8 cellular contexts compared by ENCODE assay signal in genomic region chr12:401235-402126, GRCh38. TPM values are rescaled to one million over a fixed set of nuclear protein-coding genes. Genes with fewer than 3 reads are reported as not detected.
A peak's percentile ranks its signal among the peaks of the same experiment; 100 is the strongest.
DNase-seq lines count a peak whose midpoint lies in the region; ATAC-seq and TF ChIP-seq lines count a peak whose summit lies in the region.

CCDC77 (plus strand) TSS chr12:401644; CDS start chr12:409384, 7,740 bp downstream.

- intact Hi-C loops in tibial artery (cut with DNase I; ENCODE audit: low total_unique reads), result no loop called here

- TF ChIP-seq CTCF in DOHH2 (IDR thresholded peaks at IDR 0.05; ENCODE audit: low read depth, low read length, poor library complexity, severe bottlenecking) (no peak), foreskin keratinocyte (conservative IDR thresholded peaks at IDR 0.05) (peak; percentile 55), osteoblast (IDR thresholded peaks at IDR 0.05; ENCODE audit: extremely low read depth, low read depth, low read length) (no peak), tibial artery (IDR thresholded peaks at IDR 0.05) (peak in 1 of 2 experiments; percentile 21)

- H3K9me3 ChIP-seq in DOHH2 (ENCODE audit: control insufficient read depth, insufficient read depth, low read length) (no peaks in the 10 kb centered on the region), Karpas-422 (ENCODE audit: low read length) (no peaks in the 10 kb centered on the region), osteoblast (ENCODE audit: low read depth, low read length) (no peaks in the 10 kb centered on the region), tibial artery (no peaks in the 10 kb centered on the region)

- peak within 1 kb of the TSS; percentile 78 for H3K4me2 ChIP-seq in DOHH2 (ENCODE audit: low read length)
- H3K4me2 ChIP-seq in Karpas-422 (ENCODE audit: low read depth, low read length, poor library complexity, severe bottlenecking), result peak within 1 kb of the TSS; percentile 85
- H3K4me2 ChIP-seq in osteoblast (ENCODE audit: insufficient read depth, low read length), result peak within 1 kb of the TSS; percentile 95

- H3K4me3 Mint-ChIP-seq in activated T-cell treated with anti-CD3 and anti-CD28 coated beads, Interleukin-2, amount 50 U/mL, for 24 hours, result no peak within 1 kb of the TSS

- peak within 1 kb of the TSS; percentile 84 for H3K4me3 ChIP-seq in DOHH2 (ENCODE audit: low read length)
- H3K4me3 ChIP-seq in Karpas-422 (ENCODE audit: low read length), result peak within 1 kb of the TSS; percentile 81
- peak within 1 kb of the TSS; percentile 95 for H3K4me3 ChIP-seq in osteoblast (ENCODE audit: insufficient read depth, low read length)
- H3K4me3 ChIP-seq in tibial artery, result peak within 1 kb of the TSS; percentile 63 to 70

- DNase-seq in Karpas-422 (peak; percentile 98), foreskin keratinocyte (peak; percentile 75 to 86), osteoblast (ENCODE audit: insufficient read length, low spot score, missing footprints) (peak; percentile 87), tibial artery (peak; percentile 87 to 95), NCI-H1694 (lab: John Stamatoyannopoulos, UW) (no peak)
- peak; percentile 98 for DNase-seq in activated T-cell treated with anti-CD3 and anti-CD28 coated beads, Interleukin-2, amount 50 U/mL, for 24 hours

- H3K27me3 ChIP-seq in DOHH2 (ENCODE audit: control insufficient read depth, low read length) (no peaks in the 10 kb centered on the region), Karpas-422 (ENCODE audit: low read length) (no peaks in the 10 kb centered on the region), foreskin keratinocyte (no peaks in the 10 kb centered on the region), osteoblast (ENCODE audit: insufficient read depth, low read length) (no peaks in the 10 kb centered on the region), tibial artery (no peaks in the 10 kb centered on the region)

- H3K36me3 ChIP-seq in DOHH2 (ENCODE audit: control insufficient read depth, low read length) (no peaks in the 10 kb centered on the region), Karpas-422 (ENCODE audit: insufficient read depth, low read length) (0 out of 2 replicates have a peak, but pooled peaks cover 7% of the 10 kb centered on the region), osteoblast (ENCODE audit: insufficient read depth, low read length) (no peaks in the 10 kb centered on the region), tibial artery (no peaks in the 10 kb centered on the region)

- H2AFZ ChIP-seq in Karpas-422 (ENCODE audit: low read length) (peak within 1 kb of the TSS; percentile 88), osteoblast (ENCODE audit: low read length) (peak within 1 kb of the TSS; percentile 98)

- no peaks in the 10 kb centered on the region for H3F3A ChIP-seq in DOHH2 (ENCODE audit: control insufficient read depth, insufficient read depth)

- H3K27ac ChIP-seq in DOHH2 (ENCODE audit: low read depth, low read length) (peak within 1 kb of the TSS; percentile 18), Karpas-422 (ENCODE audit: low read length) (peak within 1 kb of the TSS; percentile 20), foreskin keratinocyte (peak within 1 kb of the TSS; percentile 63), osteoblast (ENCODE audit: low read depth, low read length) (peak within 1 kb of the TSS; percentile 70), tibial artery (peak within 1 kb of the TSS; percentile 62 to 73)

- H4K20me1 ChIP-seq in DOHH2 (ENCODE audit: control insufficient read depth, insufficient read depth, low read depth, low read length) (no peaks in the 10 kb centered on the region), Karpas-422 (ENCODE audit: insufficient read depth, low read depth, low read length) (no peaks in the 10 kb centered on the region), osteoblast (ENCODE audit: insufficient read depth, low read length) (no peaks in the 10 kb centered on the region)

- H3K27ac Mint-ChIP-seq in activated T-cell treated with anti-CD3 and anti-CD28 coated beads, Interleukin-2, amount 50 U/mL, for 24 hours, result no peak within 1 kb of the TSS

- no peaks in the 10 kb centered on the region for H3K9me3 Mint-ChIP-seq in activated T-cell treated with anti-CD3 and anti-CD28 coated beads, Interleukin-2, amount 50 U/mL, for 24 hours

- H3K9ac ChIP-seq in Karpas-422 (ENCODE audit: low read length), result peak within 1 kb of the TSS; percentile 79

- H3K4me1 ChIP-seq in DOHH2 (ENCODE audit: control insufficient read depth, low read length) (peaks cover 16% of the 10 kb centered on the region), Karpas-422 (ENCODE audit: low read length) (peaks cover 19% of the 10 kb centered on the region), foreskin keratinocyte (peaks cover 10% of the 10 kb centered on the region), osteoblast (ENCODE audit: insufficient read depth, low read length) (peaks cover 15% of the 10 kb centered on the region), tibial artery (peaks cover 0 to 15% (median 9%) of the 10 kb centered on the region in 4 donors)

- no peaks in the 10 kb centered on the region for H3K4me1 Mint-ChIP-seq in activated T-cell treated with anti-CD3 and anti-CD28 coated beads, Interleukin-2, amount 50 U/mL, for 24 hours (ENCODE audit: low read depth)

- H3K9me2 ChIP-seq in DOHH2 (replicated peaks; ENCODE audit: control insufficient read depth, low read length), result no peaks in the 10 kb centered on the region
- no peaks in the 10 kb centered on the region for H3K9me2 ChIP-seq in Karpas-422 (replicated peaks; ENCODE audit: insufficient read depth, low read length)

- peak; percentile 96 for ATAC-seq in GM21723 (IDR thresholded peaks at IDR 0.05; ENCODE audit: unreplicated experiment)
- peak; percentile 99 for ATAC-seq in foreskin keratinocyte

- H3K27me3 Mint-ChIP-seq in activated T-cell treated with anti-CD3 and anti-CD28 coated beads, Interleukin-2, amount 50 U/mL, for 24 hours, result no peaks in the 10 kb centered on the region

- peaks cover 14% of the 10 kb centered on the region for H3K36me3 Mint-ChIP-seq in activated T-cell treated with anti-CD3 and anti-CD28 coated beads, Interleukin-2, amount 50 U/mL, for 24 hours (ENCODE audit: low read depth)

- peaks cover 28% of the 10 kb centered on the region for H3K79me2 ChIP-seq in DOHH2 (ENCODE audit: control insufficient read depth, low read length)
- H3K79me2 ChIP-seq in Karpas-422 (ENCODE audit: low read length), result peaks cover 35% of the 10 kb centered on the region
- H3K79me2 ChIP-seq in osteoblast (ENCODE audit: insufficient read depth, low read length), result peaks cover 17% of the 10 kb centered on the region

RNA-seq across cellular contexts. Expression of gene CCDC77, which starts in this region (rescaled TPM):
- 10.9 and 17.7 TPM in 2 replicates for total RNA-seq in Karpas-422 (2014; rRNA removed; shearing (Covaris generic); ENCODE audit: low replicate concordance)
- total RNA-seq in foreskin keratinocyte (10.3 and 13.3 TPM in 2 replicates), osteoblast (9.0 and 10.6 TPM in 2 replicates)
- polyA plus RNA-seq in foreskin keratinocyte, result 6.4 and 7.9 TPM in 2 replicates

Comparison
In these comparisons a context has a peak if more than half of its experiments do, and no peak if none do; other contexts are left out.
1. H3K27ac ChIP-seq: peak in every context shown above with its lines; median percentile 70 in osteoblast; 68 in tibial artery; 63 in foreskin keratinocyte; 20 in Karpas-422; 18 in DOHH2.